In the genomic region with DNA sequence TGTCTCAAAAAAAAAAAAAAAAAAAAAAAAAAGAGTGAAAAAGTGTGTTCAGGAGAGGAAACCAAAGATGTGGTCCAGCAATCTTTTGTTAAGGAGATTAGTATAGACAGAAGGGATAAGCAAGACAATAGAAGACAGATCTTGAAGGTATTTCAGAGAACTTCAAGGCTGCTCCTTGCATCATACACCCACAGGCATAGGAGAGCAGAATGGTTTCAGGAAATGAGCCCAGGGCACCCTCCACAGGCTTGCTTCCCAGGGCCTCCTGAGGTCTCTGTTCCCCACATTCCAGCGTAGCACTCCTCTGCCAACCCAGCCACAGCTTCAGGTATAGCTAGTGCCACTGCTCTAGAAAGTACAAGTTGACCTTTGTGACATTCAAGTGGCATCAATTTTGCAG, we compare ENCODE assay signal across 2 cellular contexts.
TF ChIP-seq lines count a peak whose summit lies in the region.

No MANE protein-coding gene starts in this region.

TF ChIP-seq in GM23338, 12 proteins besides CTCF, POLR2A, EP300 and RAD21 (continued from another document):
- TF ChIP-seq, protein P1, sequence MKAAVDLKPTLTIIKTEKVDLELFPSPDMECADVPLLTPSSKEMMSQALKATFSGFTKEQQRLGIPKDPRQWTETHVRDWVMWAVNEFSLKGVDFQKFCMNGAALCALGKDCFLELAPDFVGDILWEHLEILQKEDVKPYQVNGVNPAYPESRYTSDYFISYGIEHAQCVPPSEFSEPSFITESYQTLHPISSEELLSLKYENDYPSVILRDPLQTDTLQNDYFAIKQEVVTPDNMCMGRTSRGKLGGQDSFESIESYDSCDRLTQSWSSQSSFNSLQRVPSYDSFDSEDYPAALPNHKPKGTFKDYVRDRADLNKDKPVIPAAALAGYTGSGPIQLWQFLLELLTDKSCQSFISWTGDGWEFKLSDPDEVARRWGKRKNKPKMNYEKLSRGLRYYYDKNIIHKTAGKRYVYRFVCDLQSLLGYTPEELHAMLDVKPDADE (IDR thresholded peaks at IDR 0.05) = no peak
- TF ChIP-seq CREB1 (CRISPR knock-in tag; IDR thresholded peaks at IDR 0.05; ENCODE audit: low read depth) (no peak), ZNF114 (CRISPR knock-in tag; IDR thresholded peaks at IDR 0.05) (no peak), POLR2AphosphoS5 (IDR thresholded peaks at IDR 0.05; ENCODE audit: low read depth) (no peak)
- TF ChIP-seq, protein P2, sequence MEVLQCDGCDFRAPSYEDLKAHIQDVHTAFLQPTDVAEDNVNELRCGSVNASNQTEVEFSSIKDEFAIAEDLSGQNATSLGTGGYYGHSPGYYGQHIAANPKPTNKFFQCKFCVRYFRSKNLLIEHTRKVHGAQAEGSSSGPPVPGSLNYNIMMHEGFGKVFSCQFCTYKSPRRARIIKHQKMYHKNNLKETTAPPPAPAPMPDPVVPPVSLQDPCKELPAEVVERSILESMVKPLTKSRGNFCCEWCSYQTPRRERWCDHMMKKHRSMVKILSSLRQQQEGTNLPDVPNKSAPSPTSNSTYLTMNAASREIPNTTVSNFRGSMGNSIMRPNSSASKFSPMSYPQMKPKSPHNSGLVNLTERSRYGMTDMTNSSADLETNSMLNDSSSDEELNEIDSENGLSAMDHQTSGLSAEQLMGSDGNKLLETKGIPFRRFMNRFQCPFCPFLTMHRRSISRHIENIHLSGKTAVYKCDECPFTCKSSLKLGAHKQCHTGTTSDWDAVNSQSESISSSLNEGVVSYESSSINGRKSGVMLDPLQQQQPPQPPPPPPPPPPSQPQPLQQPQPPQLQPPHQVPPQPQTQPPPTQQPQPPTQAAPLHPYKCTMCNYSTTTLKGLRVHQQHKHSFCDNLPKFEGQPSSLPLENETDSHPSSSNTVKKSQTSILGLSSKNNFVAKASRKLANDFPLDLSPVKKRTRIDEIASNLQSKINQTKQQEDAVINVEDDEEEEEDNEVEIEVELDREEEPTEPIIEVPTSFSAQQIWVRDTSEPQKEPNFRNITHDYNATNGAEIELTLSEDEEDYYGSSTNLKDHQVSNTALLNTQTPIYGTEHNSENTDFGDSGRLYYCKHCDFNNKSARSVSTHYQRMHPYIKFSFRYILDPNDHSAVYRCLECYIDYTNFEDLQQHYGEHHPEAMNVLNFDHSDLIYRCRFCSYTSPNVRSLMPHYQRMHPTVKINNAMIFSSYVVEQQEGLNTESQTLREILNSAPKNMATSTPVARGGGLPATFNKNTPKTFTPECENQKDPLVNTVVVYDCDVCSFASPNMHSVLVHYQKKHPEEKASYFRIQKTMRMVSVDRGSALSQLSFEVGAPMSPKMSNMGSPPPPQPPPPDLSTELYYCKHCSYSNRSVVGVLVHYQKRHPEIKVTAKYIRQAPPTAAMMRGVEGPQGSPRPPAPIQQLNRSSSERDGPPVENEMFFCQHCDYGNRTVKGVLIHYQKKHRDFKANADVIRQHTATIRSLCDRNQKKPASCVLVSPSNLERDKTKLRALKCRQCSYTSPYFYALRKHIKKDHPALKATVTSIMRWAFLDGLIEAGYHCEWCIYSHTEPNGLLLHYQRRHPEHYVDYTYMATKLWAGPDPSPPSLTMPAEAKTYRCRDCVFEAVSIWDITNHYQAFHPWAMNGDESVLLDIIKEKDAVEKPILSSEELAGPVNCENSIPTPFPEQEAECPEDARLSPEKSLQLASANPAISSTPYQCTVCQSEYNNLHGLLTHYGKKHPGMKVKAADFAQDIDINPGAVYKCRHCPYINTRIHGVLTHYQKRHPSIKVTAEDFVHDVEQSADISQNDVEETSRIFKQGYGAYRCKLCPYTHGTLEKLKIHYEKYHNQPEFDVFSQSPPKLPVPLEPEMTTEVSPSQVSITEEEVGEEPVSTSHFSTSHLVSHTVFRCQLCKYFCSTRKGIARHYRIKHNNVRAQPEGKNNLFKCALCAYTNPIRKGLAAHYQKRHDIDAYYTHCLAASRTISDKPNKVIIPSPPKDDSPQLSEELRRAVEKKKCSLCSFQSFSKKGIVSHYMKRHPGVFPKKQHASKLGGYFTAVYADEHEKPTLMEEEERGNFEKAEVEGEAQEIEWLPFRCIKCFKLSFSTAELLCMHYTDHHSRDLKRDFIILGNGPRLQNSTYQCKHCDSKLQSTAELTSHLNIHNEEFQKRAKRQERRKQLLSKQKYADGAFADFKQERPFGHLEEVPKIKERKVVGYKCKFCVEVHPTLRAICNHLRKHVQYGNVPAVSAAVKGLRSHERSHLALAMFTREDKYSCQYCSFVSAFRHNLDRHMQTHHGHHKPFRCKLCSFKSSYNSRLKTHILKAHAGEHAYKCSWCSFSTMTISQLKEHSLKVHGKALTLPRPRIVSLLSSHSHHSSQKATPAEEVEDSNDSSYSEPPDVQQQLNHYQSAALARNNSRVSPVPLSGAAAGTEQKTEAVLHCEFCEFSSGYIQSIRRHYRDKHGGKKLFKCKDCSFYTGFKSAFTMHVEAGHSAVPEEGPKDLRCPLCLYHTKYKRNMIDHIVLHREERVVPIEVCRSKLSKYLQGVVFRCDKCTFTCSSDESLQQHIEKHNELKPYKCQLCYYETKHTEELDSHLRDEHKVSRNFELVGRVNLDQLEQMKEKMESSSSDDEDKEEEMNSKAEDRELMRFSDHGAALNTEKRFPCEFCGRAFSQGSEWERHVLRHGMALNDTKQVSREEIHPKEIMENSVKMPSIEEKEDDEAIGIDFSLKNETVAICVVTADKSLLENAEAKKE (CRISPR knock-in tag; IDR thresholded peaks at IDR 0.05) = no peak

TF ChIP-seq in WTC11, 78 proteins besides CTCF, POLR2A, EP300 and RAD21 (continued from another document):
- TF ChIP-seq, protein P3, sequence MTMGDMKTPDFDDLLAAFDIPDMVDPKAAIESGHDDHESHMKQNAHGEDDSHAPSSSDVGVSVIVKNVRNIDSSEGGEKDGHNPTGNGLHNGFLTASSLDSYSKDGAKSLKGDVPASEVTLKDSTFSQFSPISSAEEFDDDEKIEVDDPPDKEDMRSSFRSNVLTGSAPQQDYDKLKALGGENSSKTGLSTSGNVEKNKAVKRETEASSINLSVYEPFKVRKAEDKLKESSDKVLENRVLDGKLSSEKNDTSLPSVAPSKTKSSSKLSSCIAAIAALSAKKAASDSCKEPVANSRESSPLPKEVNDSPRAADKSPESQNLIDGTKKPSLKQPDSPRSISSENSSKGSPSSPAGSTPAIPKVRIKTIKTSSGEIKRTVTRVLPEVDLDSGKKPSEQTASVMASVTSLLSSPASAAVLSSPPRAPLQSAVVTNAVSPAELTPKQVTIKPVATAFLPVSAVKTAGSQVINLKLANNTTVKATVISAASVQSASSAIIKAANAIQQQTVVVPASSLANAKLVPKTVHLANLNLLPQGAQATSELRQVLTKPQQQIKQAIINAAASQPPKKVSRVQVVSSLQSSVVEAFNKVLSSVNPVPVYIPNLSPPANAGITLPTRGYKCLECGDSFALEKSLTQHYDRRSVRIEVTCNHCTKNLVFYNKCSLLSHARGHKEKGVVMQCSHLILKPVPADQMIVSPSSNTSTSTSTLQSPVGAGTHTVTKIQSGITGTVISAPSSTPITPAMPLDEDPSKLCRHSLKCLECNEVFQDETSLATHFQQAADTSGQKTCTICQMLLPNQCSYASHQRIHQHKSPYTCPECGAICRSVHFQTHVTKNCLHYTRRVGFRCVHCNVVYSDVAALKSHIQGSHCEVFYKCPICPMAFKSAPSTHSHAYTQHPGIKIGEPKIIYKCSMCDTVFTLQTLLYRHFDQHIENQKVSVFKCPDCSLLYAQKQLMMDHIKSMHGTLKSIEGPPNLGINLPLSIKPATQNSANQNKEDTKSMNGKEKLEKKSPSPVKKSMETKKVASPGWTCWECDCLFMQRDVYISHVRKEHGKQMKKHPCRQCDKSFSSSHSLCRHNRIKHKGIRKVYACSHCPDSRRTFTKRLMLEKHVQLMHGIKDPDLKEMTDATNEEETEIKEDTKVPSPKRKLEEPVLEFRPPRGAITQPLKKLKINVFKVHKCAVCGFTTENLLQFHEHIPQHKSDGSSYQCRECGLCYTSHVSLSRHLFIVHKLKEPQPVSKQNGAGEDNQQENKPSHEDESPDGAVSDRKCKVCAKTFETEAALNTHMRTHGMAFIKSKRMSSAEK (CRISPR knock-in tag; IDR thresholded peaks at IDR 0.05; ENCODE audit: borderline replicate concordance) = no peak
- TF ChIP-seq GABPB1 (CRISPR knock-in tag; IDR thresholded peaks at IDR 0.05) = no peak
- TF ChIP-seq, protein P4, sequence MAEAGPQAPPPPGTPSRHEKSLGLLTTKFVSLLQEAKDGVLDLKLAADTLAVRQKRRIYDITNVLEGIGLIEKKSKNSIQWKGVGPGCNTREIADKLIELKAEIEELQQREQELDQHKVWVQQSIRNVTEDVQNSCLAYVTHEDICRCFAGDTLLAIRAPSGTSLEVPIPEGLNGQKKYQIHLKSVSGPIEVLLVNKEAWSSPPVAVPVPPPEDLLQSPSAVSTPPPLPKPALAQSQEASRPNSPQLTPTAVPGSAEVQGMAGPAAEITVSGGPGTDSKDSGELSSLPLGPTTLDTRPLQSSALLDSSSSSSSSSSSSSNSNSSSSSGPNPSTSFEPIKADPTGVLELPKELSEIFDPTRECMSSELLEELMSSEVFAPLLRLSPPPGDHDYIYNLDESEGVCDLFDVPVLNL (CRISPR knock-in tag; IDR thresholded peaks at IDR 0.05; ENCODE audit: borderline replicate concordance, low read depth) = no peak
- TF ChIP-seq ELF4 (CRISPR knock-in tag; IDR thresholded peaks at IDR 0.05; ENCODE audit: low read depth) = no peak
- TF ChIP-seq, protein P5, sequence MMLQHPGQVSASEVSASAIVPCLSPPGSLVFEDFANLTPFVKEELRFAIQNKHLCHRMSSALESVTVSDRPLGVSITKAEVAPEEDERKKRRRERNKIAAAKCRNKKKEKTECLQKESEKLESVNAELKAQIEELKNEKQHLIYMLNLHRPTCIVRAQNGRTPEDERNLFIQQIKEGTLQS (CRISPR knock-in tag; conservative IDR thresholded peaks at IDR 0.05) = no peak
